In genomic region chr17:44253021-44253420, GRCh38 we compare ENCODE assay signal across 23 cellular contexts. TPM values are rescaled to one million over a fixed set of nuclear protein-coding genes. Genes with fewer than 3 reads are reported as not detected.
"Had no signal": no experiment of that assay in that cellular context is flagged by ENCODE, and none has a peak within 500 bp of the region (broad histone marks: within the 10 kb centered on the region; RNA-seq: fewer than 3 reads in every experiment).

No MANE protein-coding gene starts in this region.

- ATAC-seq: K562 had no signal

- H3K4me3 Mint-ChIP-seq: IgD-negative memory B cell had no signal

- H3K9me3 ChIP-seq: SK-N-SH had no signal

- H3K27ac ChIP-seq: KMS-11, RWPE1 had no signal

- DNase-seq: Kasumi-1, MM.1S, NCI-H1092 treated with DMSO at 0.1 percent for 48 hours, NCI-H1436, NCI-H187, NCI-H2029, NCI-H2081 treated with DMSO at 0.1 percent for 48 hours, NCI-H2171, NCI-H226, NCI-H446, NCI-H510A, NCI-H524 treated with DMSO at 0.1 percent for 48 hours, NCI-H69, NCI-H774, SHP77, SK-N-SH, SW 1271 had no signal

- FAIRE-seq: K562 had no signal

- H3K4me3 ChIP-seq: K562 had no signal

- H3K9ac ChIP-seq: KMS-11, SK-N-SH had no signal

RNA-seq across cellular contexts. Expression of gene SLC4A1, which starts 14.9 kb away (rescaled TPM):
- total RNA-seq: HT-29, M059J had no signal
- polyA plus RNA-seq: IgD-negative memory B cell, SK-N-SH had no signal

RNA-seq across cellular contexts. Expression of gene RUNDC3A, which starts 55.4 kb away (rescaled TPM):
- total RNA-seq: K562 had no signal
- polyA plus RNA-seq: IgD-negative memory B cell, K562 had no signal
